ENCODE assay signal across 8 cellular contexts in the genomic region with DNA sequence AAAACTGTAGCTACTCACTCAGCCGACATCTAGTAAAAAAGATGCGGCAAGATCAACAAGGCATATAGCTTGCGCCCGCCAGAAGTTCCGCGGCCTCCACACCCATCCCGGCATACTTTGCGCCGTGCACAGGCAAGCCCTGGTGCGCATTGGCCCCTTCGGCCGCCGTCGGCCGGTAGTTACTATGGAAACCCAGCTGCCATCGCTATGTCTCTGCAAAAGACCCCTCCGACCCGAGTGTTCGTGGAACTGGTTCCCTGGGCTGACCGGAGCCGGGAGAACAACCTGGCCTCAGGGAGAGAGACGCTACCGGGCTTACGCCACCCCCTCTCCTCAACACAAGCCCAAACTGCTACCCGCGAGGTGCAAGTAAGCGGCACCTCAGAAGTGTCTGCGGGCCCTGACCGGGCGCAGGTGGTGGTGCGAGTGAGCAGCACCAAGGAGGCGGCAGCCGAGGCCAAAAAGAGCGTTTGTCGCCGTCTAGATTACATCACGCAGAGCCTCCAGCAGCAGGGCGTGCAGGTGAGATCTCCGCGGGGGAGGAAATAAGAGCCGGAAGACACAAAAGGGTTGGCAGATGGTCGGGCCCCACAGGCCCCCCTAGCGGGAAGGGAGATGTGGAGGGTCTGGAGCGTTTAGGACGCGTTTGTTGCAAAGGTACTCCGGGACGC. TPM values are rescaled to one million over a fixed set of nuclear protein-coding genes. Genes with fewer than 3 reads are reported as not detected.
DNase-seq lines count a peak whose midpoint lies in the region; ATAC-seq and TF ChIP-seq lines count a peak whose summit lies in the region.

A gene with protein sequence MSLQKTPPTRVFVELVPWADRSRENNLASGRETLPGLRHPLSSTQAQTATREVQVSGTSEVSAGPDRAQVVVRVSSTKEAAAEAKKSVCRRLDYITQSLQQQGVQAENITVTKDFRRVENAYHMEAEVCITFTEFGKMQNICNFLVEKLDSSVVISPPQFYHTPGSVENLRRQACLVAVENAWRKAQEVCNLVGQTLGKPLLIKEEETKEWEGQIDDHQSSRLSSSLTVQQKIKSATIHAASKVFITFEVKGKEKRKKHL (plus strand): TSS at position 182 of the 671 bp plus-strand sequence. CDS start 26 bp downstream, at position 208.

- ATAC-seq in GM19023 (IDR thresholded peaks at IDR 0.05; ENCODE audit: unreplicated experiment), result peak; percentile 97
- ATAC-seq in HG03196 (IDR thresholded peaks at IDR 0.05; ENCODE audit: unreplicated experiment), result peak; percentile 97

- H3K27ac ChIP-seq in colonic mucosa, result peak within 1 kb of the TSS; percentile 56

- DNase-seq in AG20443 (ENCODE audit: low spot score) (peak; percentile 94), NCI-H446 (lab: John Stamatoyannopoulos, UW) (peak; percentile 46 to 77), colonic mucosa (peak; percentile 92), left kidney (ENCODE audit: low read depth, low spot score) (peak; percentile 97)
- DNase-seq in activated CD4-positive, alpha-beta T cell treated with anti-CD3 and anti-CD28 coated beads for 24 hours (ENCODE audit: low read depth in 2 of 2), result peak; percentile 63 to 69
- peak; percentile 86 for DNase-seq in stimulated activated CD4-positive, alpha-beta T cell treated with anti-CD3 and anti-CD28 coated beads, Interleukin-1b, Interleukin-23, amount 100 ng/mL, for 48 hours

- no peaks in the 10 kb centered on the region for H3K27me3 ChIP-seq in colonic mucosa

- H3K9me3 ChIP-seq in colonic mucosa, result no peaks in the 10 kb centered on the region

- intact Hi-C loops in colonic mucosa (cut with DNase I), result no loop called here

- no peaks in the 10 kb centered on the region for H3K36me3 ChIP-seq in colonic mucosa

- peak within 1 kb of the TSS; percentile 96 for H3K4me3 ChIP-seq in colonic mucosa

- no peaks in the 10 kb centered on the region for H3K4me1 ChIP-seq in colonic mucosa

- TF ChIP-seq CTCF in colonic mucosa (IDR thresholded peaks at IDR 0.05), result no peak

- H3K9ac ChIP-seq in colonic mucosa (ENCODE audit: low read depth in 2 of 2, low read length in 2 of 2), result peak within 1 kb of the TSS; percentile 75 to 79

RNA-seq across cellular contexts. Expression of the gene that starts here (rescaled TPM):
- 1 to 10 TPM; 1.7 to 4.9 TPM for total RNA-seq in colonic mucosa

Comparison
In these comparisons a context has a peak if more than half of its experiments do, and no peak if none do; other contexts are left out.
1. Peak in every context shown above with its lines: DNase-seq, ATAC-seq, H3K4me3 ChIP-seq and H3K27ac ChIP-seq.